Comparison of ENCODE assay signal across 8 cellular contexts in genomic region chrX:48971325-48972213, GRCh38.
DNase-seq lines count a peak whose midpoint lies in the region; ATAC-seq lines count a peak whose summit lies in the region.

Gene KCND1, minus strand, starts transcription at chrX:48971844. Its CDS starts 1,573 bp downstream, at chrX:48970271.

- ATAC-seq in GM18519 (IDR thresholded peaks at IDR 0.05; ENCODE audit: low FRiP score, unreplicated experiment) (no peak), HG02840 (IDR thresholded peaks at IDR 0.05; ENCODE audit: low FRiP score, unreplicated experiment) (no peak), HG03457 (IDR thresholded peaks at IDR 0.05; ENCODE audit: unreplicated experiment) (no peak)

- H3K9me3 ChIP-seq in stomach smooth muscle (ENCODE audit: control insufficient read depth in 2 of 2, low read length in 2 of 2): no peaks in the 10 kb centered on the region

- H3K9ac ChIP-seq in stomach smooth muscle (ENCODE audit: low read length in 2 of 2): peak within 1 kb of the TSS; percentile 51 to 60

- H3K4me3 ChIP-seq in stomach smooth muscle (ENCODE audit: low read length in 2 of 2): peak within 1 kb of the TSS; percentile 57 to 73

- DNase-seq in DMS79 treated with DMSO at 0.1 percent for 48 hours (lab: John Stamatoyannopoulos, UW): peak; percentile 6
- peak; percentile 51 for DNase-seq in NCI-H1694 (lab: John Stamatoyannopoulos, UW)
- peak; percentile 53 for DNase-seq in left kidney (ENCODE audit: low read depth, low spot score)

- H3K36me3 ChIP-seq in stomach smooth muscle (ENCODE audit: control insufficient read depth in 2 of 2, insufficient read depth in 2 of 2, low read length in 2 of 2): peaks cover 0 to 9% of the 10 kb centered on the region in 2 donors

- H3K4me1 ChIP-seq in stomach smooth muscle (ENCODE audit: control insufficient read depth, insufficient read depth, low read length): peaks cover 12% of the 10 kb centered on the region

- peak within 1 kb of the TSS; percentile 47 for H3K27ac ChIP-seq in cingulate gyrus (ENCODE audit: low read depth, low read length)
- H3K27ac ChIP-seq in stomach smooth muscle (ENCODE audit: low read length): peak within 1 kb of the TSS; percentile 55

- peaks cover 0 to 14% of the 10 kb centered on the region in 2 donors for H3K27me3 ChIP-seq in stomach smooth muscle (ENCODE audit: control insufficient read depth in 1 of 2, insufficient read depth in 2 of 2, low read length in 2 of 2)
